ENCODE assay signal across 11 cellular contexts in the genomic region with DNA sequence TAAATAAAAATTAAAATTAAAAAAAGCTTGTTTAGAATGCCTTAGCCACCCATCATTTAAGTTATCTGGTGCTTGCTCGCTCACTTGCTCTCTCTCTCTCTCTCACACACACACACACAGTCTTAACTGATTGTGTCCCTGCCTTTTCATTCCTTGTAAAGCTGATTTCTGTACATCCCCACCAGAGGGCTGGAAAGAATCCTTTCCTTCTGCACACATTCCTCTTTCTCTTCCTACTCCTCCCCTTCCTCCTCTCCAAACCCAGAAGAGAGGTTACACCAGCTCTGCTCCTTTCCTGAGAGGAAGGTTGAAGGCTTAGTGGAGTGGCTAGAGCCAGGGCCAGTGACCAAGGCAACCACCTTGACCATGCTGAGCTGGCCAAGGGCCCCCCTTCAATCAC. TPM values are rescaled to one million over a fixed set of nuclear protein-coding genes. Genes with fewer than 3 reads are reported as not detected.
A peak's percentile ranks its signal among the peaks of the same experiment; 100 is the strongest.
DNase-seq lines count a peak whose midpoint lies in the region; ATAC-seq and TF ChIP-seq lines count a peak whose summit lies in the region.
"Had no signal": no experiment of that assay in that cellular context is flagged by ENCODE, and none has a peak within 500 bp of the region (broad histone marks: within the 10 kb centered on the region; RNA-seq: fewer than 3 reads in every experiment).

No MANE protein-coding gene starts in this region.

- H3K4me3 ChIP-seq in LNCaP clone FGC (ENCODE audit: low read depth, low read length): no peak overlapping the region
- no peak overlapping the region for H3K4me3 ChIP-seq in choroid plexus epithelial cell (ENCODE audit: low read depth, low read length)

- peaks cover 40% of the 10 kb centered on the region for H3K36me3 Mint-ChIP-seq in activated CD4-positive, alpha-beta T cell treated with anti-CD3 and anti-CD28 coated beads, Interleukin-2, amount 10 ng/mL, durations not matched to agents 7 days and 5 days (ENCODE audit: low read depth)
- H3K36me3 Mint-ChIP-seq in neural crest cell (ENCODE audit: low read depth): no peaks in the 10 kb centered on the region

- no peak overlapping the region for H3K4me3 Mint-ChIP-seq in activated CD4-positive, alpha-beta T cell treated with anti-CD3 and anti-CD28 coated beads, Interleukin-2, amount 10 ng/mL, durations not matched to agents 7 days and 5 days
- no peak overlapping the region for H3K4me3 Mint-ChIP-seq in neural crest cell

- no peaks in the 10 kb centered on the region for H3K27me3 Mint-ChIP-seq in activated CD4-positive, alpha-beta T cell treated with anti-CD3 and anti-CD28 coated beads, Interleukin-2, amount 10 ng/mL, durations not matched to agents 7 days and 5 days
- no peaks in the 10 kb centered on the region for H3K27me3 Mint-ChIP-seq in neural crest cell (ENCODE audit: low read depth)

- TF ChIP-seq CTCF in LNCaP clone FGC (IDR thresholded peaks at IDR 0.05; ENCODE audit: control insufficient read depth, extremely low read depth, insufficient read depth) (0 out of 2 replicates have a peak, but pooled peaks have one; percentile 1), choroid plexus epithelial cell (conservative IDR thresholded peaks at IDR 0.05; ENCODE audit: low read depth, low read length) (peak; percentile 30), neural crest cell (conservative IDR thresholded peaks at IDR 0.05) (peak; percentile 38)

- no peaks in the 10 kb centered on the region for H3K9me3 Mint-ChIP-seq in activated CD4-positive, alpha-beta T cell treated with anti-CD3 and anti-CD28 coated beads, Interleukin-2, amount 10 ng/mL, durations not matched to agents 7 days and 5 days
- no peaks in the 10 kb centered on the region for H3K9me3 Mint-ChIP-seq in neural crest cell

- POLR2A ChIA-PET in activated CD4-positive, alpha-beta T cell treated with anti-CD3 and anti-CD28 coated beads, Interleukin-2, amount 10 ng/mL, durations not matched to agents 7 days and 5 days (lab: Charles Lee): no interaction called here

- DNase-seq in activated CD4-positive, alpha-beta T cell treated with anti-CD3 and anti-CD28 coated beads, Interleukin-2, amount 10 ng/mL, durations not matched to agents 7 days and 5 days: no peak
- no peak for DNase-seq in activated CD4-positive, alpha-beta T cell treated with anti-CD3 and anti-CD28 coated beads for 1 hour
- no peak for DNase-seq in LNCaP clone FGC (ENCODE audit: low read depth)
- peak; percentile 49 for DNase-seq in choroid plexus epithelial cell (ENCODE audit: low read depth)
- no peak for DNase-seq in neural crest cell (ENCODE audit: low read depth, low spot score)
- no peak for DNase-seq in NCI-H1092 (lab: John Stamatoyannopoulos, UW)
- DNase-seq: effector CD8-positive, alpha-beta T cell; NCI-H774 had no signal

- H3K27ac Mint-ChIP-seq in activated CD4-positive, alpha-beta T cell treated with anti-CD3 and anti-CD28 coated beads, Interleukin-2, amount 10 ng/mL, durations not matched to agents 7 days and 5 days: peak overlapping the region; percentile 34
- H3K27ac Mint-ChIP-seq in neural crest cell (ENCODE audit: unreplicated experiment): no peak overlapping the region

- CTCF ChIA-PET in activated CD4-positive, alpha-beta T cell treated with anti-CD3 and anti-CD28 coated beads, Interleukin-2, amount 10 ng/mL, durations not matched to agents 7 days and 5 days (lab: Charles Lee): interaction anchor here (0.5 to 2.0 kb wide), 4 partner anchors 8 to 155 kb away, joined by 3 to 7 read pairs (median 4); no protein-coding TSS in a partner anchor

- ATAC-seq in HG02623 (IDR thresholded peaks at IDR 0.05; ENCODE audit: unreplicated experiment) (no peak), HG03159 (IDR thresholded peaks at IDR 0.05; ENCODE audit: unreplicated experiment) (no peak)

- peaks cover 64% of the 10 kb centered on the region for H3K4me1 Mint-ChIP-seq in activated CD4-positive, alpha-beta T cell treated with anti-CD3 and anti-CD28 coated beads, Interleukin-2, amount 10 ng/mL, durations not matched to agents 7 days and 5 days
- H3K4me1 Mint-ChIP-seq in neural crest cell: peaks cover 44% of the 10 kb centered on the region

RNA-seq across cellular contexts. Expression of a gene that starts 25.7 kb away (rescaled TPM):
- total RNA-seq in activated CD4-positive, alpha-beta T cell treated with anti-CD3 and anti-CD28 coated beads, Interleukin-2, amount 10 ng/mL, durations not matched to agents 7 days and 5 days: 100 to 1,000 TPM; 299 to 312 TPM
- 32.3 and 43.5 TPM in 2 replicates for total RNA-seq in neural crest cell

RNA-seq across cellular contexts. Expression of a gene that starts 31.6 kb away (rescaled TPM):
- total RNA-seq in activated CD4-positive, alpha-beta T cell treated with anti-CD3 and anti-CD28 coated beads, Interleukin-2, amount 10 ng/mL, durations not matched to agents 7 days and 5 days: not detected
- 0.37 TPM in 1 of 2 replicates, not detected in the other for total RNA-seq in neural crest cell
- total RNA-seq: T-helper 2 cell treated with Interferon-gamma antibody and Interleukin-4, amounts not matched to agents 100 ng/mL and 5 ng/mL, for 36 hours had no signal
